ENCODE assay signal across 20 cellular contexts in genomic region chr3:120370463-120370862, GRCh38. TPM values are rescaled to one million over a fixed set of nuclear protein-coding genes. Genes with fewer than 3 reads are reported as not detected.
DNase-seq lines count a peak whose midpoint lies in the region; ATAC-seq lines count a peak whose summit lies in the region.
"Had no signal": no experiment of that assay in that cellular context is flagged by ENCODE, and none has a peak within 500 bp of the region (broad histone marks: within the 10 kb centered on the region; RNA-seq: fewer than 3 reads in every experiment).

No MANE protein-coding gene starts in this region.

- H3K27me3 Mint-ChIP-seq in stimulated activated naive B cell treated with anti-CD40 and anti-IgM and Interleukin-4, amounts not matched to agents 10 μg/mL and 1 μg/mL and 100 μg/mL, for 72 hours: peaks cover 15 to 33% of the 10 kb centered on the region in 2 donors
- peaks cover 29% of the 10 kb centered on the region for H3K27me3 Mint-ChIP-seq in T-helper 17 cell

- no peaks in the 10 kb centered on the region for H3K9me3 Mint-ChIP-seq in stimulated activated naive B cell treated with anti-CD40 and anti-IgM and Interleukin-4, amounts not matched to agents 10 μg/mL and 1 μg/mL and 100 μg/mL, for 72 hours
- H3K9me3 Mint-ChIP-seq: activated naive CD4-positive, alpha-beta T cell treated with anti-CD3 and anti-CD28 coated beads, Interleukin-2, amount 10 ng/mL, durations not matched to agents 7 days and 5 days; memory B cell had no signal

- no peak overlapping the region for H3K4me3 Mint-ChIP-seq in stimulated activated naive B cell treated with anti-CD40 and anti-IgM and Interleukin-4, amounts not matched to agents 10 μg/mL and 1 μg/mL and 100 μg/mL, for 72 hours
- no peak overlapping the region for H3K4me3 Mint-ChIP-seq in T-helper 17 cell
- H3K4me3 Mint-ChIP-seq: activated naive CD4-positive, alpha-beta T cell treated with anti-CD3 and anti-CD28 coated beads, Interleukin-2, amount 10 ng/mL, durations not matched to agents 7 days and 5 days; memory B cell; naive thymus-derived CD8-positive, alpha-beta T cell had no signal

- DNase-seq in stimulated activated naive B cell treated with anti-CD40 and anti-IgM and Interleukin-4, amounts not matched to agents 10 μg/mL and 1 μg/mL and 100 μg/mL, for 72 hours: no peak
- no peak for DNase-seq in T-helper 17 cell
- DNase-seq in NCI-H1105 treated with DMSO at 0.1 percent for 48 hours (lab: John Stamatoyannopoulos, UW): no peak
- DNase-seq: activated CD4-positive, alpha-beta T cell treated with anti-CD3 and anti-CD28 coated beads for 1 hour; activated naive CD4-positive, alpha-beta T cell treated with anti-CD3 and anti-CD28 coated beads, Interleukin-2, amount 10 ng/mL, durations not matched to agents 7 days and 5 days; GF-D8; H7; naive thymus-derived CD8-positive, alpha-beta T cell; NCI-H1436 treated with DMSO at 0.1 percent for 48 hours; NCI-H82; PC-9; posterior cingulate gyrus; stimulated activated CD4-positive, alpha-beta T cell treated with anti-CD3 and anti-CD28 coated beads, Interleukin-4, amount 100 ng/mL, for 4 hours; stimulated activated CD8-positive, alpha-beta memory T cell treated with anti-CD3 and anti-CD28 coated beads, Interleukin-4, amount 100 ng/mL, for 48 hours; T1000 had no signal

- H3K27ac Mint-ChIP-seq in stimulated activated naive B cell treated with anti-CD40 and anti-IgM and Interleukin-4, amounts not matched to agents 10 μg/mL and 1 μg/mL and 100 μg/mL, for 72 hours: no peak overlapping the region
- no peak overlapping the region for H3K27ac Mint-ChIP-seq in T-helper 17 cell
- H3K27ac Mint-ChIP-seq: activated naive CD4-positive, alpha-beta T cell treated with anti-CD3 and anti-CD28 coated beads, Interleukin-2, amount 10 ng/mL, durations not matched to agents 7 days and 5 days; memory B cell; naive thymus-derived CD8-positive, alpha-beta T cell had no signal

- ATAC-seq in GM18870 (IDR thresholded peaks at IDR 0.05; ENCODE audit: unreplicated experiment): peak; percentile 75
- ATAC-seq in GM21423 (IDR thresholded peaks at IDR 0.05; ENCODE audit: unreplicated experiment): peak; percentile 62
- peak; percentile 63 for ATAC-seq in HG03175 (IDR thresholded peaks at IDR 0.05; ENCODE audit: unreplicated experiment)
- peak; percentile 73 to 78 for ATAC-seq in stimulated activated naive B cell treated with anti-CD40 and anti-IgM and Interleukin-4, amounts not matched to agents 10 μg/mL and 1 μg/mL and 100 μg/mL, for 72 hours (replicated peaks)
- no peak for ATAC-seq in T-helper 17 cell
- ATAC-seq in HG02852 (IDR thresholded peaks at IDR 0.05; ENCODE audit: unreplicated experiment): no peak
- ATAC-seq: naive thymus-derived CD8-positive, alpha-beta T cell had no signal

- no peaks in the 10 kb centered on the region for H3K9me3 ChIP-seq in T-helper 17 cell (ENCODE audit: control insufficient read depth, low read length, poor library complexity, severe bottlenecking)

- no peaks in the 10 kb centered on the region for H3K4me1 Mint-ChIP-seq in stimulated activated naive B cell treated with anti-CD40 and anti-IgM and Interleukin-4, amounts not matched to agents 10 μg/mL and 1 μg/mL and 100 μg/mL, for 72 hours
- no peaks in the 10 kb centered on the region for H3K4me1 Mint-ChIP-seq in T-helper 17 cell
- H3K4me1 Mint-ChIP-seq: activated naive CD4-positive, alpha-beta T cell treated with anti-CD3 and anti-CD28 coated beads, Interleukin-2, amount 10 ng/mL, durations not matched to agents 7 days and 5 days; memory B cell; naive thymus-derived CD8-positive, alpha-beta T cell had no signal

- no peaks in the 10 kb centered on the region for H3K36me3 Mint-ChIP-seq in stimulated activated naive B cell treated with anti-CD40 and anti-IgM and Interleukin-4, amounts not matched to agents 10 μg/mL and 1 μg/mL and 100 μg/mL, for 72 hours
- no peaks in the 10 kb centered on the region for H3K36me3 Mint-ChIP-seq in T-helper 17 cell (ENCODE audit: low read depth)
- H3K36me3 Mint-ChIP-seq: activated naive CD4-positive, alpha-beta T cell treated with anti-CD3 and anti-CD28 coated beads, Interleukin-2, amount 10 ng/mL, durations not matched to agents 7 days and 5 days; memory B cell; naive thymus-derived CD8-positive, alpha-beta T cell had no signal

RNA-seq across cellular contexts. Expression of gene LRRC58, which starts 21.3 kb away (rescaled TPM):
- total RNA-seq in T-helper 17 cell: 10 to 100 TPM; 14.1 to 15.4 TPM

Comparison
In these comparisons a context has a peak if more than half of its experiments do, and no peak if none do; other contexts are left out.
1. ATAC-seq: peak in GM18870 (single experiment), GM21423 (single experiment), HG03175 (single experiment) and stimulated activated naive B cell treated with anti-CD40 and anti-IgM and Interleukin-4, amounts not matched to agents 10 μg/mL and 1 μg/mL and 100 μg/mL, for 72 hours (2 of 2); none in T-helper 17 cell (single experiment) and HG02852 (single experiment).